Comparison of ENCODE assay signal across 8 cellular contexts in genomic region chr4:119286377-119287002, GRCh38. TPM values are rescaled to one million over a fixed set of nuclear protein-coding genes. Genes with fewer than 3 reads are reported as not detected.
DNase-seq lines count a peak whose midpoint lies in the region; ATAC-seq and TF ChIP-seq lines count a peak whose summit lies in the region.

No MANE protein-coding gene starts in this region.

- no peaks in the 10 kb centered on the region for H3K27me3 Mint-ChIP-seq in nephron (ENCODE audit: low read depth)
- H3K27me3 Mint-ChIP-seq in activated T-helper 1 cell treated with anti-CD3 and anti-CD28 coated beads, Interleukin-12 subunit alpha, Interleukin-12 subunit beta, Interleukin-2, Interleukin-4 antibody, amounts not matched to agents 30 ng/mL and 10 ng/mL and 1 ng/mL, durations not matched to agents 14 hours and 24 hours and 36 hours (ENCODE audit: insufficient read depth), result no peaks in the 10 kb centered on the region

- DNase-seq in GM04503 (ENCODE audit: low read depth) (peak; percentile 27), NCI-H460 (ENCODE audit: extremely low read depth, low read depth) (peak; percentile 40), dorsolateral prefrontal cortex (no peak), COLO668 (lab: John Stamatoyannopoulos, UW; ENCODE audit: unreplicated experiment) (no peak), GF-D8 (lab: John Stamatoyannopoulos, UW) (no peak)
- DNase-seq in activated T-helper 1 cell treated with anti-CD3 and anti-CD28 coated beads, Interleukin-12 subunit alpha, Interleukin-12 subunit beta, Interleukin-2, Interleukin-4 antibody, amounts not matched to agents 30 ng/mL and 10 ng/mL and 1 ng/mL, durations not matched to agents 14 hours and 24 hours and 36 hours (ENCODE audit: low spot score), result no peak

- no peak for ATAC-seq in GM19023 (IDR thresholded peaks at IDR 0.05; ENCODE audit: unreplicated experiment)

- intact Hi-C loops in dorsolateral prefrontal cortex (cut with DNase I), result loop anchor here (5.0 to 10.0 kb wide), 4 partner anchors 72 to 304 kb away; partner anchors contain the start of gene USP53 (in 1 of the 2)
- intact Hi-C loops in activated T-helper 1 cell treated with anti-CD3 and anti-CD28 coated beads, Interleukin-12 subunit alpha, Interleukin-12 subunit beta, Interleukin-2, Interleukin-4 antibody, amounts not matched to agents 30 ng/mL and 10 ng/mL and 1 ng/mL, durations not matched to agents 14 hours and 24 hours and 36 hours (cut with micrococcal nuclease), result loop anchor here (1.0 to 5.0 kb wide), 5 partner anchors 14 to 514 kb away; partner anchors contain the start of gene USP53

- H3K9me3 Mint-ChIP-seq in nephron, result no peaks in the 10 kb centered on the region
- no peaks in the 10 kb centered on the region for H3K9me3 Mint-ChIP-seq in activated T-helper 1 cell treated with anti-CD3 and anti-CD28 coated beads, Interleukin-12 subunit alpha, Interleukin-12 subunit beta, Interleukin-2, Interleukin-4 antibody, amounts not matched to agents 30 ng/mL and 10 ng/mL and 1 ng/mL, durations not matched to agents 14 hours and 24 hours and 36 hours

- peak; percentile 46 to 82 (median 67) for TF ChIP-seq CTCF in dorsolateral prefrontal cortex (IDR thresholded peaks at IDR 0.05 in 54 of 56, conservative IDR thresholded peaks at IDR 0.05 in 2 of 56; ENCODE audit: low read depth in 1 of 56, partially characterized antibody in 56 of 56)
- peak; percentile 56 to 72 (median 57) for TF ChIP-seq CTCF in nephron (IDR thresholded peaks at IDR 0.05; ENCODE audit: unreplicated experiment in 3 of 3)

- H3K4me3 ChIP-seq in dorsolateral prefrontal cortex, result no peak overlapping the region

- no peaks in the 10 kb centered on the region for H3K27me3 ChIP-seq in dorsolateral prefrontal cortex

- H3K27ac ChIP-seq in dorsolateral prefrontal cortex, result peak overlapping the region in 1 of 59 donors; percentile 30

- peak overlapping the region in 2 of 3 experiments; percentile 54 to 70 for H3K27ac Mint-ChIP-seq in nephron
- H3K27ac Mint-ChIP-seq in activated T-helper 1 cell treated with anti-CD3 and anti-CD28 coated beads, Interleukin-12 subunit alpha, Interleukin-12 subunit beta, Interleukin-2, Interleukin-4 antibody, amounts not matched to agents 30 ng/mL and 10 ng/mL and 1 ng/mL, durations not matched to agents 14 hours and 24 hours and 36 hours, result no peak overlapping the region

- H3K36me3 Mint-ChIP-seq in nephron (ENCODE audit: low read depth), result peaks cover 5% of the 10 kb centered on the region
- no peaks in the 10 kb centered on the region for H3K36me3 Mint-ChIP-seq in activated T-helper 1 cell treated with anti-CD3 and anti-CD28 coated beads, Interleukin-12 subunit alpha, Interleukin-12 subunit beta, Interleukin-2, Interleukin-4 antibody, amounts not matched to agents 30 ng/mL and 10 ng/mL and 1 ng/mL, durations not matched to agents 14 hours and 24 hours and 36 hours (ENCODE audit: low read depth)

- no peak overlapping the region for H3K4me3 Mint-ChIP-seq in nephron
- no peak overlapping the region for H3K4me3 Mint-ChIP-seq in activated T-helper 1 cell treated with anti-CD3 and anti-CD28 coated beads, Interleukin-12 subunit alpha, Interleukin-12 subunit beta, Interleukin-2, Interleukin-4 antibody, amounts not matched to agents 30 ng/mL and 10 ng/mL and 1 ng/mL, durations not matched to agents 14 hours and 24 hours and 36 hours

- H3K4me1 Mint-ChIP-seq in nephron, result peaks cover 16% of the 10 kb centered on the region
- peaks cover 12% of the 10 kb centered on the region for H3K4me1 Mint-ChIP-seq in activated T-helper 1 cell treated with anti-CD3 and anti-CD28 coated beads, Interleukin-12 subunit alpha, Interleukin-12 subunit beta, Interleukin-2, Interleukin-4 antibody, amounts not matched to agents 30 ng/mL and 10 ng/mL and 1 ng/mL, durations not matched to agents 14 hours and 24 hours and 36 hours (ENCODE audit: low read depth)

RNA-seq across cellular contexts. Expression of gene FABP2, which starts 35.4 kb away (rescaled TPM):
- not detected in 2 replicates for total RNA-seq in NCI-H460 (2014; rRNA removed; shearing (Covaris generic))
- not detected in 2 replicates for polyA plus RNA-seq in NCI-H460 (2014; cell fraction: nucleus; rRNA removed)
- not detected for total RNA-seq in dorsolateral prefrontal cortex
- not detected in 2 replicates for total RNA-seq in activated T-helper 1 cell treated with anti-CD3 and anti-CD28 coated beads, Interleukin-12 subunit alpha, Interleukin-12 subunit beta, Interleukin-2, Interleukin-4 antibody, amounts not matched to agents 30 ng/mL and 10 ng/mL and 1 ng/mL, durations not matched to agents 14 hours and 24 hours and 36 hours

Comparison
In these comparisons a context has a peak if more than half of its experiments do, and no peak if none do; other contexts are left out.
1. DNase-seq: peak in GM04503 (single experiment) and NCI-H460 (single experiment); none in dorsolateral prefrontal cortex (0 of 10), activated T-helper 1 cell treated with anti-CD3 and anti-CD28 coated beads, Interleukin-12 subunit alpha, Interleukin-12 subunit beta, Interleukin-2, Interleukin-4 antibody, amounts not matched to agents 30 ng/mL and 10 ng/mL and 1 ng/mL, durations not matched to agents 14 hours and 24 hours and 36 hours (single experiment), COLO668 (single experiment) and GF-D8 (single experiment).